In the genomic region with DNA sequence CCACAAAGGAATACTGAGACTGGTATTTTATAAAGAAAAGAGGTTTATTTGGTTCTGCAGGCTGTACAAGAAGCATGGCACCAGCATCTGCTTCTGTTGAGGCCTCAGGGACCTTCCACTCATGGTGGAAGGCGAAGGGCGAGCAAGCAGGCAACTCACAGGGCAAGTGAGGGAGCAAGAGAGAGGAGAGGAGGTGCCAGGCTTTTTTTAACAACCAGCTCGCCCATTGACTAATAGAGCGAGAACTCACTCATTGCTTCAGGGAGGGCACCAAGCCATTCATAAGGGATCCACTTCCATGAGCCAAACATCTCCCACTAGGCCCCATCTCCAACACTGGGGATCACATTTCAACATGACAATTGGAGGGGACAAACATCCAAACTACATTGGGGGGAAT, we compare ENCODE assay signal across 1 cellular context.
TF ChIP-seq lines count a peak whose summit lies in the region.

No MANE protein-coding gene starts in this region.

TF ChIP-seq in GM12878, 131 proteins besides CTCF, POLR2A, EP300 and RAD21:
- TF ChIP-seq ZBTB33 (IDR thresholded peaks at IDR 0.05) (no peak), SMAD5 (IDR thresholded peaks at IDR 0.05; ENCODE audit: low read depth) (no peak), SUZ12 (IDR thresholded peaks at IDR 0.05; ENCODE audit: unreplicated experiment) (no peak), PAX8 (IDR thresholded peaks at IDR 0.05) (no peak), NR2C1 (IDR thresholded peaks at IDR 0.05) (no peak), SMARCA5 (IDR thresholded peaks at IDR 0.05) (no peak), BRCA1 (IDR thresholded peaks at IDR 0.05; ENCODE audit: low read depth, low read length) (no peak), RBBP5 (conservative IDR thresholded peaks at IDR 0.05) (no peak), ESRRA (IDR thresholded peaks at IDR 0.05; ENCODE audit: low read length) (no peak), RFX5 (IDR thresholded peaks at IDR 0.05; ENCODE audit: low read depth, low read length) (no peak), PKNOX1 (IDR thresholded peaks at IDR 0.05) (no peak), WRNIP1 (IDR thresholded peaks at IDR 0.05; ENCODE audit: borderline replicate concordance, low read depth, low read length) (no peak), MEF2B (IDR thresholded peaks at IDR 0.05; ENCODE audit: partially characterized antibody, poor library complexity, severe bottlenecking) (no peak), PRDM15 (CRISPR knock-in tag; IDR thresholded peaks at IDR 0.05) (no peak)
- TF ChIP-seq, protein P1, sequence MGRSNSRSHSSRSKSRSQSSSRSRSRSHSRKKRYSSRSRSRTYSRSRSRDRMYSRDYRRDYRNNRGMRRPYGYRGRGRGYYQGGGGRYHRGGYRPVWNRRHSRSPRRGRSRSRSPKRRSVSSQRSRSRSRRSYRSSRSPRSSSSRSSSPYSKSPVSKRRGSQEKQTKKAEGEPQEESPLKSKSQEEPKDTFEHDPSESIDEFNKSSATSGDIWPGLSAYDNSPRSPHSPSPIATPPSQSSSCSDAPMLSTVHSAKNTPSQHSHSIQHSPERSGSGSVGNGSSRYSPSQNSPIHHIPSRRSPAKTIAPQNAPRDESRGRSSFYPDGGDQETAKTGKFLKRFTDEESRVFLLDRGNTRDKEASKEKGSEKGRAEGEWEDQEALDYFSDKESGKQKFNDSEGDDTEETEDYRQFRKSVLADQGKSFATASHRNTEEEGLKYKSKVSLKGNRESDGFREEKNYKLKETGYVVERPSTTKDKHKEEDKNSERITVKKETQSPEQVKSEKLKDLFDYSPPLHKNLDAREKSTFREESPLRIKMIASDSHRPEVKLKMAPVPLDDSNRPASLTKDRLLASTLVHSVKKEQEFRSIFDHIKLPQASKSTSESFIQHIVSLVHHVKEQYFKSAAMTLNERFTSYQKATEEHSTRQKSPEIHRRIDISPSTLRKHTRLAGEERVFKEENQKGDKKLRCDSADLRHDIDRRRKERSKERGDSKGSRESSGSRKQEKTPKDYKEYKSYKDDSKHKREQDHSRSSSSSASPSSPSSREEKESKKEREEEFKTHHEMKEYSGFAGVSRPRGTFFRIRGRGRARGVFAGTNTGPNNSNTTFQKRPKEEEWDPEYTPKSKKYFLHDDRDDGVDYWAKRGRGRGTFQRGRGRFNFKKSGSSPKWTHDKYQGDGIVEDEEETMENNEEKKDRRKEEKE (IDR thresholded peaks at IDR 0.05): no peak
